Comparison of ENCODE assay signal across 11 cellular contexts in the genomic region with DNA sequence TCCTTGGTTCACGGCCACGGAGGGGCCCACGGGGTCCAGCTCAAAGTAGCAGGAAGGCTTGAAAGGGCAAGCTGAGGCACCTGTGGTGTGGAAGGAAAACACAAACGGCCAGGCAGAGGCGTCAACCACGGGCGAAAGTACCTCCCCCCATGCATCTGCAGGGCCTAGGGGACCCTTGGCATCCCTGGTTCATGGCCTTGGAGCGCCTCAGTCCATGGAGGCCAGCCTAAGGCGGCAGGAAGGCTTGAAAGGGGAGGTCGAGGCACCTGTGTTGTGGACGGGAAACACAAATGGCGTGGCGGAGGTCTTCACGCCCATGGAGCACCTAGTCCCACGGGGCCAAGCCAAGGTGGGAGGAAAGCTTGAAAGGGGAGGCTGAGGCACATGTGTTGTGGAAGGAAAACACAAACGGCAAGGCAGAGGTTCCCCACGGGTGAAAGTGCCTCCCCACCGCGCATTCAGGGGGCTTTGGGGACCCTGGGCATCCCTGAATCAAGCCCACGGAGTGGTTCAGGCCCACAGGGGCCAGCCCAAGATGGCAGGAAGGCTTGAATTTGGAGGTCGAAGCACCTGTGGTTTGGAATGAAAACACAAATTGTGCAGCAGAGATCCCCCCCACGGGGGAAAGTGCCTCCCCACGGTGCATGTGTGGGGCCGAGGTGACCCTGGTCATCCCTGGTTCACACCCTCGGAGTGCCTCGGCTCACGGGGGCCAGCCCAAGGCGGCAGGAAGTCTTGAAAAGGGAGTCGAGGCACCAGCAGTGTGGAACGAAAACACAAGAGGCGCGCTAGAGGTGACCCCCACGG.
A peak's percentile ranks its signal among the peaks of the same experiment; 100 is the strongest.
DNase-seq lines count a peak whose midpoint lies in the region; ATAC-seq and TF ChIP-seq lines count a peak whose summit lies in the region.
"Had no signal": no experiment of that assay in that cellular context is flagged by ENCODE, and none has a peak within 500 bp of the region (broad histone marks: within the 10 kb centered on the region; RNA-seq: fewer than 3 reads in every experiment).

No MANE protein-coding gene starts in this region.

- no peaks in the 10 kb centered on the region for H3K4me1 ChIP-seq in OCI-LY7 (ENCODE audit: insufficient read depth, low read length, poor library complexity, severe bottlenecking)

- no peaks in the 10 kb centered on the region for H3K9me3 ChIP-seq in OCI-LY7 (ENCODE audit: low read length)

- no peaks in the 10 kb centered on the region for H3K36me3 ChIP-seq in OCI-LY7 (ENCODE audit: insufficient read depth, low read length)

- in situ Hi-C loops in KBM-7 (cut with MboI; ENCODE audit: low pct_unique_long_range_greater_than_20kb, low sequenced_read_pairs) = no loop called here

- H3K27ac Mint-ChIP-seq in activated CD4-positive, alpha-beta T cell treated with anti-CD3 and anti-CD28 coated beads, Interleukin-2, amount 10 ng/mL, durations not matched to agents 7 days and 5 days = no peak overlapping the region
- H3K27ac Mint-ChIP-seq in stimulated activated naive B cell treated with anti-CD40 and anti-IgM and Interleukin-4, amounts not matched to agents 10 μg/mL and 1 μg/mL and 100 μg/mL, for 72 hours = no peak overlapping the region

- DNase-seq in activated CD4-positive, alpha-beta T cell treated with anti-CD3 and anti-CD28 coated beads for 48 hours = peak; percentile 0
- DNase-seq in activated CD4-positive, alpha-beta T cell treated with anti-CD3 and anti-CD28 coated beads, Interleukin-2, amount 10 ng/mL, durations not matched to agents 7 days and 5 days = no peak
- DNase-seq in activated CD8-positive, alpha-beta memory T cell treated with anti-CD3 and anti-CD28 coated beads, Interleukin-2, amount 50 U/mL, for 48 hours = peak; percentile 15
- DNase-seq in iPS-NIHi11 (ENCODE audit: low spot score) = peak; percentile 0
- DNase-seq in stimulated activated naive B cell treated with anti-CD40 and anti-IgM and Interleukin-4, amounts not matched to agents 10 μg/mL and 1 μg/mL and 100 μg/mL, for 72 hours = peak; percentile 0
- DNase-seq in OCI-LY7 (ENCODE audit: low spot score) = no peak
- no peak for DNase-seq in central memory CD4-positive, alpha-beta T cell
- DNase-seq in KBM-7 = no peak
- DNase-seq: naive B cell; NCI-H446 treated with DMSO at 0.1 percent for 48 hours; stimulated activated naive CD4-positive, alpha-beta T cell had no signal

- H4K20me1 ChIP-seq in OCI-LY7 (ENCODE audit: insufficient read depth, low read length) = no peaks in the 10 kb centered on the region

- TF ChIP-seq CTCF in OCI-LY7 (conservative IDR thresholded peaks at IDR 0.05; ENCODE audit: low read length) = no peak

- intact Hi-C loops in OCI-LY7 (cut with micrococcal nuclease; ENCODE audit: unreplicated experiment) = no loop called here

- no peaks in the 10 kb centered on the region for H3K36me3 Mint-ChIP-seq in activated CD4-positive, alpha-beta T cell treated with anti-CD3 and anti-CD28 coated beads, Interleukin-2, amount 10 ng/mL, durations not matched to agents 7 days and 5 days (ENCODE audit: low read depth)
- H3K36me3 Mint-ChIP-seq in stimulated activated naive B cell treated with anti-CD40 and anti-IgM and Interleukin-4, amounts not matched to agents 10 μg/mL and 1 μg/mL and 100 μg/mL, for 72 hours = peaks cover 8 to 12% of the 10 kb centered on the region in 2 donors

- H3K4me3 ChIP-seq in OCI-LY7 (ENCODE audit: low read depth, low read length, poor library complexity, severe bottlenecking) = no peak overlapping the region

- no peaks in the 10 kb centered on the region for H3K79me2 ChIP-seq in OCI-LY7 (ENCODE audit: insufficient read depth, low read depth, low read length)

- no peaks in the 10 kb centered on the region for H3K27me3 Mint-ChIP-seq in activated CD4-positive, alpha-beta T cell treated with anti-CD3 and anti-CD28 coated beads, Interleukin-2, amount 10 ng/mL, durations not matched to agents 7 days and 5 days
- H3K27me3 Mint-ChIP-seq in stimulated activated naive B cell treated with anti-CD40 and anti-IgM and Interleukin-4, amounts not matched to agents 10 μg/mL and 1 μg/mL and 100 μg/mL, for 72 hours = no peaks in the 10 kb centered on the region
- H3K27me3 Mint-ChIP-seq: naive B cell had no signal

- no peaks in the 10 kb centered on the region for H3K4me1 Mint-ChIP-seq in activated CD4-positive, alpha-beta T cell treated with anti-CD3 and anti-CD28 coated beads, Interleukin-2, amount 10 ng/mL, durations not matched to agents 7 days and 5 days
- H3K4me1 Mint-ChIP-seq in stimulated activated naive B cell treated with anti-CD40 and anti-IgM and Interleukin-4, amounts not matched to agents 10 μg/mL and 1 μg/mL and 100 μg/mL, for 72 hours = no peaks in the 10 kb centered on the region
- H3K4me1 Mint-ChIP-seq: naive B cell had no signal

- no TSS peak for BruUV-seq in OCI-LY7 (replicated peaks; lab: Mats Ljungman, UMichigan)

- no peak overlapping the region for H3K4me2 ChIP-seq in OCI-LY7 (ENCODE audit: low read length)

- no peak overlapping the region for H2AFZ ChIP-seq in OCI-LY7 (ENCODE audit: low read length)

- peaks cover 17% of the 10 kb centered on the region for H3K9me3 Mint-ChIP-seq in activated CD4-positive, alpha-beta T cell treated with anti-CD3 and anti-CD28 coated beads, Interleukin-2, amount 10 ng/mL, durations not matched to agents 7 days and 5 days
- H3K9me3 Mint-ChIP-seq in stimulated activated naive B cell treated with anti-CD40 and anti-IgM and Interleukin-4, amounts not matched to agents 10 μg/mL and 1 μg/mL and 100 μg/mL, for 72 hours = peaks cover 40 to 56% of the 10 kb centered on the region in 2 donors

- CTCF ChIA-PET in activated CD4-positive, alpha-beta T cell treated with anti-CD3 and anti-CD28 coated beads, Interleukin-2, amount 10 ng/mL, durations not matched to agents 7 days and 5 days (lab: Charles Lee) = no interaction called here
- CTCF ChIA-PET in OCI-LY7 (lab: Charles Lee; ENCODE audit: unreplicated experiment) = no interaction called here

- no peak overlapping the region for H3K4me3 Mint-ChIP-seq in activated CD4-positive, alpha-beta T cell treated with anti-CD3 and anti-CD28 coated beads, Interleukin-2, amount 10 ng/mL, durations not matched to agents 7 days and 5 days
- H3K4me3 Mint-ChIP-seq in stimulated activated naive B cell treated with anti-CD40 and anti-IgM and Interleukin-4, amounts not matched to agents 10 μg/mL and 1 μg/mL and 100 μg/mL, for 72 hours = no peak overlapping the region

- H3K27ac ChIP-seq in OCI-LY7 (ENCODE audit: low read depth, low read length, poor library complexity, severe bottlenecking) = no peak overlapping the region

- POLR2A ChIA-PET in activated CD4-positive, alpha-beta T cell treated with anti-CD3 and anti-CD28 coated beads, Interleukin-2, amount 10 ng/mL, durations not matched to agents 7 days and 5 days (lab: Charles Lee) = no interaction called here
- POLR2A ChIA-PET in OCI-LY7 (lab: Charles Lee) = no interaction called here

- H3K9me2 ChIP-seq in OCI-LY7 (ENCODE audit: insufficient read depth, low read length) = no peaks in the 10 kb centered on the region

- ATAC-seq in stimulated activated naive B cell treated with anti-CD40 and anti-IgM and Interleukin-4, amounts not matched to agents 10 μg/mL and 1 μg/mL and 100 μg/mL, for 72 hours (replicated peaks) = no peak

Comparison
In these comparisons a context has a peak if more than half of its experiments do, and no peak if none do; other contexts are left out.
1. DNase-seq: peak in activated CD4-positive, alpha-beta T cell treated with anti-CD3 and anti-CD28 coated beads for 48 hours (single experiment), activated CD8-positive, alpha-beta memory T cell treated with anti-CD3 and anti-CD28 coated beads, Interleukin-2, amount 50 U/mL, for 48 hours (single experiment), iPS-NIHi11 (single experiment) and stimulated activated naive B cell treated with anti-CD40 and anti-IgM and Interleukin-4, amounts not matched to agents 10 μg/mL and 1 μg/mL and 100 μg/mL, for 72 hours (single experiment); none in activated CD4-positive, alpha-beta T cell treated with anti-CD3 and anti-CD28 coated beads, Interleukin-2, amount 10 ng/mL, durations not matched to agents 7 days and 5 days (single experiment), OCI-LY7 (single experiment), central memory CD4-positive, alpha-beta T cell (single experiment) and KBM-7 (single experiment).